In genomic region chr9:95266649-95267048, GRCh38 we compare ENCODE assay signal across 1 cellular context.
TF ChIP-seq lines count a peak whose summit lies in the region.

No MANE protein-coding gene starts in this region.

TF ChIP-seq in GM12878, 131 proteins besides CTCF, POLR2A, EP300 and RAD21 (continued from another document):
- TF ChIP-seq POU2F2 (IDR thresholded peaks at IDR 0.05; ENCODE audit: borderline replicate concordance, low read depth, low read length) (no peak), SIX5 (IDR thresholded peaks at IDR 0.05; ENCODE audit: low read depth, low read length, severe bottlenecking) (no peak), NFIC (IDR thresholded peaks at IDR 0.05; ENCODE audit: low read depth, low read length) (0 out of 2 replicates have a peak, but pooled peaks have one; percentile 16), ETV6 (conservative IDR thresholded peaks at IDR 0.05 in 1 of 2, IDR thresholded peaks at IDR 0.05 in 1 of 2; ENCODE audit: borderline replicate concordance in 1 of 2, low read depth in 1 of 2) (0 out of 4 replicates have a peak, but pooled peaks of 1 of the 2 experiments have one; percentile 23), NR2F1 (conservative IDR thresholded peaks at IDR 0.05) (0 out of 2 replicates have a peak, but pooled peaks have one; percentile 36)
